In genomic region chr6:87661016-87661415, GRCh38 we compare ENCODE assay signal across 18 cellular contexts. TPM values are rescaled to one million over a fixed set of nuclear protein-coding genes. Genes with fewer than 3 reads are reported as not detected.
DNase-seq lines count a peak whose midpoint lies in the region; ATAC-seq, FAIRE-seq and TF ChIP-seq lines count a peak whose summit lies in the region.
"Had no signal": no experiment of that assay in that cellular context is flagged by ENCODE, and none has a peak within 500 bp of the region (broad histone marks: within the 10 kb centered on the region; RNA-seq: fewer than 3 reads in every experiment).

No MANE protein-coding gene starts in this region.

- 91 to 98% methylated on average over 1 of the region's 1 CpG for WGBS in thyroid gland, 2 donors

- no peak for ATAC-seq in GM18867 (IDR thresholded peaks at IDR 0.05; ENCODE audit: unreplicated experiment)

- intact Hi-C loops in thyroid gland (cut with DNase I) = no loop called here

- DNase-seq in AG08395 (ENCODE audit: low spot score) (peak; percentile 35), GM19239 (ENCODE audit: insufficient read length, low spot score) (no peak), amniotic epithelial cell (ENCODE audit: low read depth) (peak; percentile 55), thyroid gland (no peak), amniotic stem cell (lab: John Stamatoyannopoulos, UW) (no peak)
- DNase-seq in activated CD4-positive, CD25-positive, alpha-beta regulatory T cell treated with anti-CD3 and anti-CD28 coated beads, Interleukin-2, amount 50 U/mL, for 72 hours = no peak
- DNase-seq: activated CD4-positive, alpha-beta T cell treated with anti-CD3 and anti-CD28 coated beads, Interleukin-2, amount 50 U/mL, for 4 hours; activated T-cell treated with anti-CD3 and anti-CD28 coated beads, Interleukin-2, amount 50 U/mL, for 48 hours; amygdala; colonic mucosa; DMS79; NCI-H1436 treated with DMSO at 0.1 percent for 48 hours; PC-9; stimulated activated CD4-positive, alpha-beta T cell treated with anti-CD3 and anti-CD28 coated beads, Interleukin-2, amount 100 ng/mL, for 24 hours had no signal

- H3K36me3 ChIP-seq in muscle layer of duodenum (ENCODE audit: control insufficient read depth in 1 of 2, insufficient read depth in 2 of 2, low read length in 2 of 2) (peaks cover 6 to 10% of the 10 kb centered on the region in 2 donors), thyroid gland (no peaks in the 10 kb centered on the region)
- H3K36me3 ChIP-seq: colonic mucosa had no signal

- no peak overlapping the region for H3K4me3 ChIP-seq in muscle layer of duodenum (ENCODE audit: low read depth in 1 of 2, low read length in 2 of 2)
- no peak overlapping the region for H3K4me3 ChIP-seq in thyroid gland (replicated peaks in 1 of 3)
- H3K4me3 ChIP-seq: BLaER1, colonic mucosa, PC-9 had no signal

- no peak for TF ChIP-seq CTCF in thyroid gland (IDR thresholded peaks at IDR 0.05)

- H3K9me3 ChIP-seq in muscle layer of duodenum (ENCODE audit: control insufficient read depth in 1 of 2, low read length in 2 of 2) (no peaks in the 10 kb centered on the region), thyroid gland (no peaks in the 10 kb centered on the region)
- H3K9me3 ChIP-seq: BLaER1, colonic mucosa had no signal

- peak; percentile 31 for FAIRE-seq in GM19239 (lab: Jason Lieb, UNC)
- FAIRE-seq: TTC549 had no signal

- no peaks in the 10 kb centered on the region for H3K27me3 ChIP-seq in muscle layer of duodenum (ENCODE audit: low read depth, low read length)
- H3K27me3 ChIP-seq in thyroid gland = no peaks in the 10 kb centered on the region
- H3K27me3 ChIP-seq: BLaER1, colonic mucosa had no signal

- TF ChIP-seq POLR2A in thyroid gland (IDR thresholded peaks at IDR 0.05) = no peak

- H3K27ac ChIP-seq in muscle layer of duodenum (ENCODE audit: low read length) (peak overlapping the region; percentile 13), thyroid gland (no peak overlapping the region)
- H3K27ac ChIP-seq: BLaER1, colonic mucosa, PC-9 had no signal

- H3K4me1 ChIP-seq in muscle layer of duodenum (ENCODE audit: control insufficient read depth in 1 of 2, insufficient read depth in 2 of 2, low read length in 2 of 2) = peaks cover 0 to 8% of the 10 kb centered on the region in 2 donors
- H3K4me1 ChIP-seq in thyroid gland = no peaks in the 10 kb centered on the region
- H3K4me1 ChIP-seq: colonic mucosa had no signal

RNA-seq across cellular contexts. Expression of gene AKIRIN2, which starts 41.0 kb away (rescaled TPM):
- total RNA-seq in thyroid gland = 10 to 100 TPM; 20.1 to 24.0 (median 21.9) TPM

Comparison
In these comparisons a context has a peak if more than half of its experiments do, and no peak if none do; other contexts are left out.
1. DNase-seq: peak in AG08395 (single experiment) and amniotic epithelial cell (single experiment); none in GM19239 (single experiment), activated CD4-positive, CD25-positive, alpha-beta regulatory T cell treated with anti-CD3 and anti-CD28 coated beads, Interleukin-2, amount 50 U/mL, for 72 hours (single experiment), thyroid gland (0 of 2) and amniotic stem cell (single experiment).